8 cellular contexts compared by ENCODE assay signal in genomic region chr14:102774391-102775153, GRCh38. TPM values are rescaled to one million over a fixed set of nuclear protein-coding genes. Genes with fewer than 3 reads are reported as not detected.
DNase-seq lines count a peak whose midpoint lies in the region; ATAC-seq and TF ChIP-seq lines count a peak whose summit lies in the region.

No MANE protein-coding gene starts in this region.

- TF ChIP-seq RAD21 in liver (IDR thresholded peaks at IDR 0.05): peak; percentile 88 to 89

- no peaks in the 10 kb centered on the region for H3K27me3 ChIP-seq in colonic mucosa
- no peaks in the 10 kb centered on the region for H3K27me3 ChIP-seq in liver (ENCODE audit: control insufficient read depth in 4 of 4, insufficient read depth in 4 of 4, low read length in 3 of 4)

- no peak overlapping the region for H3K9ac ChIP-seq in colonic mucosa (ENCODE audit: low read depth in 2 of 2, low read length in 2 of 2)
- no peak overlapping the region for H3K9ac ChIP-seq in liver (ENCODE audit: low read depth in 1 of 2, low read length in 2 of 2)

- ATAC-seq in HG02938 (IDR thresholded peaks at IDR 0.05; ENCODE audit: unreplicated experiment): peak; percentile 31
- ATAC-seq in activated CD4-positive, alpha-beta T cell treated with anti-CD3 and anti-CD28 coated beads for 36 hours: peak; percentile 58

- no peak overlapping the region for H3K27ac ChIP-seq in colonic mucosa
- no peak overlapping the region for H3K27ac ChIP-seq in liver (ENCODE audit: low read depth in 1 of 2, low read length in 2 of 2)

- POLR2A ChIA-PET in activated CD4-positive, alpha-beta T cell treated with anti-CD3 and anti-CD28 coated beads for 36 hours (lab: Charles Lee): interaction anchor here (0.5 kb wide), 2 partner anchors 13 to 99 kb away, joined by 7 to 12 read pairs; no protein-coding TSS in a partner anchor

- no peaks in the 10 kb centered on the region for H3K4me1 ChIP-seq in colonic mucosa
- H3K4me1 ChIP-seq in liver (ENCODE audit: control insufficient read depth in 4 of 4, insufficient read depth in 4 of 4, low read length in 3 of 4): peaks cover 0 to 14% (median 6%) of the 10 kb centered on the region in 4 donors

- DNase-seq in DMS153 treated with DMSO at 0.1 percent for 48 hours (lab: John Stamatoyannopoulos, UW; ENCODE audit: unreplicated experiment): peak; percentile 23
- no peak for DNase-seq in DMS153 (lab: John Stamatoyannopoulos, UW)
- DNase-seq in NCI-H345 treated with DMSO at 0.1 percent for 48 hours (lab: John Stamatoyannopoulos, UW; ENCODE audit: unreplicated experiment): peak; percentile 31
- DNase-seq in activated CD4-positive, alpha-beta T cell treated with anti-CD3 and anti-CD28 coated beads for 36 hours: peak; percentile 73
- DNase-seq in colonic mucosa: peak; percentile 72
- peak; percentile 40 for DNase-seq in stimulated activated CD8-positive, alpha-beta memory T cell treated with anti-CD3 and anti-CD28 coated beads, Interleukin-12 subunit alpha, Interleukin-12 subunit beta, amount 100 ng/mL, for 1 hour (ENCODE audit: low read depth)

- CTCF ChIA-PET in activated CD4-positive, alpha-beta T cell treated with anti-CD3 and anti-CD28 coated beads for 36 hours (lab: Charles Lee): interaction anchor here (0.7 to 1.5 kb wide), 9 partner anchors 10 to 206 kb away, joined by 3 to 8 read pairs (median 3); no protein-coding TSS in a partner anchor

- H3K4me3 ChIP-seq in colonic mucosa (no peak overlapping the region), liver (ENCODE audit: low read depth in 1 of 3, low read length in 3 of 3) (no peak overlapping the region)

- peaks cover 14% of the 10 kb centered on the region for H3K36me3 Mint-ChIP-seq in activated CD4-positive, alpha-beta T cell treated with anti-CD3 and anti-CD28 coated beads for 36 hours (ENCODE audit: low read depth)

- peak overlapping the region; percentile 7 for H3K4me3 Mint-ChIP-seq in activated CD4-positive, alpha-beta T cell treated with anti-CD3 and anti-CD28 coated beads for 36 hours

- peak overlapping the region; percentile 78 for H3K27ac Mint-ChIP-seq in activated CD4-positive, alpha-beta T cell treated with anti-CD3 and anti-CD28 coated beads for 36 hours

- no peaks in the 10 kb centered on the region for H3K9me3 Mint-ChIP-seq in activated CD4-positive, alpha-beta T cell treated with anti-CD3 and anti-CD28 coated beads for 36 hours (ENCODE audit: low read depth)

- intact Hi-C loops in activated CD4-positive, alpha-beta T cell treated with anti-CD3 and anti-CD28 coated beads for 36 hours (cut with DNase I, micrococcal nuclease): loop anchor here (1.0 to 5.0 kb wide), 5 partner anchors 108 to 613 kb away; partner anchors contain the start of genes MARK3 (in 1 of the 2) and ZNF839 (in 1 of the 2)
- intact Hi-C loops in colonic mucosa (cut with DNase I): loop anchor here (5.0 kb wide), 2 partner anchors 82 to 143 kb away; no protein-coding TSS in a partner anchor

- TF ChIP-seq CTCF in colonic mucosa (IDR thresholded peaks at IDR 0.05) (peak; percentile 72), liver (IDR thresholded peaks at IDR 0.05; ENCODE audit: low read depth, low read length, missing input control) (peak; percentile 70)

- H3K9me3 ChIP-seq in colonic mucosa: no peaks in the 10 kb centered on the region
- H3K9me3 ChIP-seq in liver (ENCODE audit: control insufficient read depth in 4 of 4, low read length in 3 of 4): no peaks in the 10 kb centered on the region

- H3K4me1 Mint-ChIP-seq in activated CD4-positive, alpha-beta T cell treated with anti-CD3 and anti-CD28 coated beads for 36 hours: peaks cover 32% of the 10 kb centered on the region

- H3K36me3 ChIP-seq in colonic mucosa (no peaks in the 10 kb centered on the region), liver (ENCODE audit: control insufficient read depth in 4 of 4, insufficient read depth in 3 of 4, low read depth in 1 of 4, low read length in 3 of 4) (no peaks in the 10 kb centered on the region)

- no peaks in the 10 kb centered on the region for H3K27me3 Mint-ChIP-seq in activated CD4-positive, alpha-beta T cell treated with anti-CD3 and anti-CD28 coated beads for 36 hours

- WGBS in liver: 47% methylated on average over 10 of the region's 10 CpGs

TF ChIP-seq in liver, 16 proteins besides CTCF, POLR2A, EP300 and RAD21:
- TF ChIP-seq SP1 (IDR thresholded peaks at IDR 0.05): no peak
- no peak for TF ChIP-seq EGR1 (IDR thresholded peaks at IDR 0.05; ENCODE audit: low read depth in 2 of 2)
- no peak for TF ChIP-seq TAF1 (conservative IDR thresholded peaks at IDR 0.05)
- TF ChIP-seq RXRA (IDR thresholded peaks at IDR 0.05): no peak
- no peak for TF ChIP-seq NR2F2 (IDR thresholded peaks at IDR 0.05)
- TF ChIP-seq FOXA1 (IDR thresholded peaks at IDR 0.05): no peak
- no peak for TF ChIP-seq MAX (IDR thresholded peaks at IDR 0.05)
- TF ChIP-seq HNF4G (IDR thresholded peaks at IDR 0.05): no peak
- TF ChIP-seq FOXA2 (IDR thresholded peaks at IDR 0.05): no peak
- no peak for TF ChIP-seq ZBTB33 (IDR thresholded peaks at IDR 0.05)
- no peak for TF ChIP-seq JUND (IDR thresholded peaks at IDR 0.05)
- no peak for TF ChIP-seq YY1 (IDR thresholded peaks at IDR 0.05)
- TF ChIP-seq ATF3 (IDR thresholded peaks at IDR 0.05): no peak
- TF ChIP-seq GABPA (IDR thresholded peaks at IDR 0.05 in 1 of 2, conservative IDR thresholded peaks at IDR 0.05 in 1 of 2): no peak
- no peak for TF ChIP-seq REST (IDR thresholded peaks at IDR 0.05)
- TF ChIP-seq HNF4A (conservative IDR thresholded peaks at IDR 0.05): no peak

RNA-seq across cellular contexts. Expression of gene TRAF3, which starts 2.7 kb away (rescaled TPM):
- 10 to 100 TPM; 66.4 to 83.7 TPM for total RNA-seq in activated CD4-positive, alpha-beta T cell treated with anti-CD3 and anti-CD28 coated beads for 36 hours
- total RNA-seq in colonic mucosa (10 to 100 TPM; 20.8 to 26.0 TPM), liver (10 to 100 TPM in 1 of 2 donors, 1 to 10 TPM in 1; 7.1 to 12.0 TPM)
- 1 to 10 TPM; 2.1 to 3.3 TPM for polyA plus RNA-seq in liver
